ENCODE assay signal across 10 cellular contexts in the genomic region with DNA sequence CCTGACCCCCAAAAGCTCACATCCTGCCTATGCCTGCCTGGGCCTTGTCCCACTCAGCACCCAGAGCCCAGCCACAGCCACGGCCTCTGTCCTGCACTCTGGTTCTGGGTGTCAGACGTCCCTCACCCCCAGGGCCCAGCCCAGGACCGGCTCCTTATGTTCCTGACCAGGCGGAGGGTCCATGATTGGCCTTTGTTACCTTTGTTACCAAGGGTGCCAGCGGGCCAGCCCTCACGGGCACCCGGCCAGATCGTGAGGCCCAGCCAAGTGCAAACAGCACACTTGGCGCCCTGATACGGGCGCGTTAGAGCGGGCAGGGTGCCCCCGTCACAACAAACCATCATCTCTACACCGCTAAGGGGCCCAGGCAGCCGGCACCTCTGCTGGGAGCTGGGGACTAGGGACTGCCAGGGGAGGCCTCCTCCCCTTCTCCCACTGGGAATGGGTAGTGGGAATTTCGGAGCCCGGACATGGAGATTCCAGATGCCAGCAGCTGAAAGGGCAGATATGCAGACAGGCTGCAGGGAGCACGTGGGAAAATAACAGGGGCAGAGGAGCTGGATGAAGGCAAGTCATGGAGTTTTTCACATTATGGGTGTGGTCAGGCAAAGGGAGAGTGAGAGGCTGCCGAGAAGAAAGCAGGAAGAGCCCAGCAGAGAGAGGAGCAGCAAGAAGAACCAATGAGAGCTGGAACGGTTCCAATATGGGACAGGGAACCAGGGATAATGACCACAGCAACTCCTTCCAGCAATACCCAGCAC. TPM values are rescaled to one million over a fixed set of nuclear protein-coding genes. Genes with fewer than 3 reads are reported as not detected.
DNase-seq lines count a peak whose midpoint lies in the region; ATAC-seq and TF ChIP-seq lines count a peak whose summit lies in the region.
"Had no signal": no experiment of that assay in that cellular context is flagged by ENCODE, and none has a peak within 500 bp of the region (broad histone marks: within the 10 kb centered on the region; RNA-seq: fewer than 3 reads in every experiment).

No MANE protein-coding gene starts in this region.

- no peak overlapping the region for H3K27ac Mint-ChIP-seq in activated CD4-positive, alpha-beta T cell treated with anti-CD3 and anti-CD28 coated beads, Interleukin-2, amount 10 ng/mL, durations not matched to agents 24 days and 14 days

- peaks cover 5% of the 10 kb centered on the region for H3K4me1 Mint-ChIP-seq in activated CD4-positive, alpha-beta T cell treated with anti-CD3 and anti-CD28 coated beads, Interleukin-2, amount 10 ng/mL, durations not matched to agents 24 days and 14 days

- H3K27ac ChIP-seq in VCaP (peak overlapping the region; percentile 59), thoracic aorta (peak overlapping the region; percentile 99)

- no peak for TF ChIP-seq CTCF in VCaP (conservative IDR thresholded peaks at IDR 0.05)
- no peak for TF ChIP-seq CTCF in thoracic aorta (IDR thresholded peaks at IDR 0.05)

- no peak overlapping the region for H3K4me3 ChIP-seq in thoracic aorta

- no peaks in the 10 kb centered on the region for H3K27me3 Mint-ChIP-seq in activated CD4-positive, alpha-beta T cell treated with anti-CD3 and anti-CD28 coated beads, Interleukin-2, amount 10 ng/mL, durations not matched to agents 24 days and 14 days

- DNase-seq in NCI-H1105 treated with DMSO at 0.1 percent for 48 hours (lab: John Stamatoyannopoulos, UW) (peak; percentile 69), left lobe of liver (ENCODE audit: low spot score) (no peak), thoracic aorta (ENCODE audit: low spot score) (no peak)
- DNase-seq in activated CD4-positive, alpha-beta T cell treated with anti-CD3 and anti-CD28 coated beads, Interleukin-2, amount 10 ng/mL, durations not matched to agents 24 days and 14 days = no peak
- DNase-seq: foreskin melanocyte, NCI-H345 had no signal

- no peaks in the 10 kb centered on the region for H3K36me3 ChIP-seq in thoracic aorta

- no peaks in the 10 kb centered on the region for H3K27me3 ChIP-seq in thoracic aorta (replicated peaks; ENCODE audit: insufficient read depth)

- H3K4me3 Mint-ChIP-seq in activated CD4-positive, alpha-beta T cell treated with anti-CD3 and anti-CD28 coated beads, Interleukin-2, amount 10 ng/mL, durations not matched to agents 24 days and 14 days = no peak overlapping the region

- no peaks in the 10 kb centered on the region for H3K36me3 Mint-ChIP-seq in activated CD4-positive, alpha-beta T cell treated with anti-CD3 and anti-CD28 coated beads, Interleukin-2, amount 10 ng/mL, durations not matched to agents 24 days and 14 days (ENCODE audit: low read depth)

- intact Hi-C loops in activated CD4-positive, alpha-beta T cell treated with anti-CD3 and anti-CD28 coated beads, Interleukin-2, amount 10 ng/mL, durations not matched to agents 24 days and 14 days (cut with micrococcal nuclease) = no loop called here

- H3K9me3 ChIP-seq in thoracic aorta = no peaks in the 10 kb centered on the region

- ATAC-seq in left lobe of liver (peak; percentile 33), thoracic aorta (ENCODE audit: insufficient number of reproducible peaks, low FRiP score, low read depth) (peak; percentile 12), HG02870 (IDR thresholded peaks at IDR 0.05; ENCODE audit: unreplicated experiment) (no peak), GM21515 (IDR thresholded peaks at IDR 0.05; ENCODE audit: unreplicated experiment) (no peak)
- ATAC-seq: activated CD4-positive, CD25-positive, alpha-beta regulatory T cell treated with anti-CD3 and anti-CD28 coated beads, Interleukin-2, amount 50 U/mL, for 24 hours had no signal

- H3K4me1 ChIP-seq in thoracic aorta (ENCODE audit: control insufficient read depth in 1 of 2, low read depth in 2 of 2) = peaks cover 60 to 91% of the 10 kb centered on the region in 2 donors

- H3K9me3 Mint-ChIP-seq in activated CD4-positive, alpha-beta T cell treated with anti-CD3 and anti-CD28 coated beads, Interleukin-2, amount 10 ng/mL, durations not matched to agents 24 days and 14 days = no peaks in the 10 kb centered on the region

RNA-seq across cellular contexts. Expression of a gene that starts 22.1 kb away (rescaled TPM):
- 50.8 TPM for total RNA-seq in left lobe of liver
- 100 to 1,000 TPM; 684 to 846 TPM for total RNA-seq in thoracic aorta
- total RNA-seq in activated CD4-positive, alpha-beta T cell treated with anti-CD3 and anti-CD28 coated beads, Interleukin-2, amount 10 ng/mL, durations not matched to agents 24 days and 14 days = 6.2 and 6.3 TPM in 2 replicates

Comparison
In these comparisons a context has a peak if more than half of its experiments do, and no peak if none do; other contexts are left out.
1. ATAC-seq: peak in left lobe of liver (single experiment) and thoracic aorta (single experiment); none in HG02870 (single experiment) and GM21515 (single experiment).
2. RNA of a gene that starts 22.1 kb away (total RNA-seq): 684 to 846 TPM in thoracic aorta; 50.8 TPM in left lobe of liver (single experiment) and 6.2 to 6.3 TPM in activated CD4-positive, alpha-beta T cell treated with anti-CD3 and anti-CD28 coated beads, Interleukin-2, amount 10 ng/mL, durations not matched to agents 24 days and 14 days; every median in the first group is over 10 times any median in the second.